In genomic region chr13:95354156-95354555, GRCh38 we compare ENCODE assay signal across 26 cellular contexts.
"Had no signal": no experiment of that assay in that cellular context is flagged by ENCODE, and none has a peak within 500 bp of the region (broad histone marks: within the 10 kb centered on the region; RNA-seq: fewer than 3 reads in every experiment).

No MANE protein-coding gene starts in this region.

- H3K27ac Mint-ChIP-seq: activated CD8-positive, alpha-beta memory T cell treated with anti-CD3 and anti-CD28 coated beads, Interleukin-2, amount 10 ng/mL, durations not matched to agents 7 days and 5 days; activated naive CD4-positive, alpha-beta T cell treated with anti-CD3 and anti-CD28 coated beads, Interleukin-2, amount 50 U/mL, for 24 hours; activated naive CD8-positive, alpha-beta T cell treated with anti-CD3 and anti-CD28 coated beads, Interleukin-2, amount 50 U/mL, for 24 hours; activated T-cell treated with anti-CD3 and anti-CD28 coated beads, Interleukin-2, amount 50 U/mL, for 24 hours; activated T-helper 1 cell treated with anti-CD3 and anti-CD28 coated beads, Interleukin-12 subunit alpha, Interleukin-12 subunit beta, Interleukin-2, Interleukin-4 antibody, amounts not matched to agents 30 ng/mL and 10 ng/mL and 1 ng/mL, durations not matched to agents 14 hours and 24 hours and 36 hours; IgD-negative memory B cell; WTC11 had no signal

- H3K36me3 Mint-ChIP-seq: activated CD8-positive, alpha-beta memory T cell treated with anti-CD3 and anti-CD28 coated beads, Interleukin-2, amount 10 ng/mL, durations not matched to agents 7 days and 5 days; activated naive CD4-positive, alpha-beta T cell treated with anti-CD3 and anti-CD28 coated beads, Interleukin-2, amount 50 U/mL, for 24 hours; IgD-negative memory B cell; WTC11 had no signal

- DNase-seq: activated CD4-positive, alpha-beta T cell treated with anti-CD3 and anti-CD28 coated beads for 48 hours; activated CD4-positive, alpha-beta T cell treated with anti-CD3 and anti-CD28 coated beads, Interleukin-2, amount 50 U/mL, for 48 hours; activated CD4-positive, CD25-positive, alpha-beta regulatory T cell treated with anti-CD3 and anti-CD28 coated beads, Interleukin-2, amount 50 U/mL, for 72 hours; activated CD8-positive, alpha-beta memory T cell treated with anti-CD3 and anti-CD28 coated beads, Interleukin-2, amount 10 ng/mL, durations not matched to agents 7 days and 5 days; activated effector memory CD4-positive, alpha-beta T cell treated with Interleukin-2 at 50 U/mL for 16 hours; activated naive CD4-positive, alpha-beta T cell; activated naive CD8-positive, alpha-beta T cell treated with anti-CD3 and anti-CD28 coated beads, Interleukin-2, amount 50 U/mL, for 24 hours; activated T-cell treated with anti-CD3 and anti-CD28 coated beads, Interleukin-2, amount 50 U/mL, for 24 hours; amniotic stem cell; MM.1S; NCI-H1105 treated with DMSO at 0.1 percent for 48 hours; NCI-H1436 treated with DMSO at 0.1 percent for 48 hours; NCI-H187 treated with DMSO at 0.1 percent for 48 hours; NCI-H2081 treated with DMSO at 0.1 percent for 48 hours; NCI-H446; NCI-H524; PC-3; SHP77; SW 1271 had no signal

- H3K9me3 Mint-ChIP-seq: activated naive CD4-positive, alpha-beta T cell treated with anti-CD3 and anti-CD28 coated beads, Interleukin-2, amount 50 U/mL, for 24 hours; activated naive CD8-positive, alpha-beta T cell treated with anti-CD3 and anti-CD28 coated beads, Interleukin-2, amount 50 U/mL, for 24 hours; activated T-cell treated with anti-CD3 and anti-CD28 coated beads, Interleukin-2, amount 50 U/mL, for 24 hours; activated T-helper 1 cell treated with anti-CD3 and anti-CD28 coated beads, Interleukin-12 subunit alpha, Interleukin-12 subunit beta, Interleukin-2, Interleukin-4 antibody, amounts not matched to agents 30 ng/mL and 10 ng/mL and 1 ng/mL, durations not matched to agents 14 hours and 24 hours and 36 hours had no signal

- H3K27me3 Mint-ChIP-seq: activated CD8-positive, alpha-beta memory T cell treated with anti-CD3 and anti-CD28 coated beads, Interleukin-2, amount 10 ng/mL, durations not matched to agents 7 days and 5 days; activated naive CD4-positive, alpha-beta T cell treated with anti-CD3 and anti-CD28 coated beads, Interleukin-2, amount 50 U/mL, for 24 hours had no signal

- H3K36me3 ChIP-seq: ascending aorta, SJSA1 had no signal

- H3K27me3 ChIP-seq: ascending aorta, body of pancreas, SJSA1 had no signal

- H3K4me1 Mint-ChIP-seq: activated CD8-positive, alpha-beta memory T cell treated with anti-CD3 and anti-CD28 coated beads, Interleukin-2, amount 10 ng/mL, durations not matched to agents 7 days and 5 days; activated naive CD4-positive, alpha-beta T cell treated with anti-CD3 and anti-CD28 coated beads, Interleukin-2, amount 50 U/mL, for 24 hours; activated naive CD8-positive, alpha-beta T cell treated with anti-CD3 and anti-CD28 coated beads, Interleukin-2, amount 50 U/mL, for 24 hours; IgD-negative memory B cell had no signal

- H3K4me1 ChIP-seq: ascending aorta had no signal

- H3K9me3 ChIP-seq: ascending aorta, body of pancreas, SJSA1 had no signal

- H3K4me3 ChIP-seq: ascending aorta, body of pancreas, SJSA1 had no signal

- H3K4me3 Mint-ChIP-seq: activated CD8-positive, alpha-beta memory T cell treated with anti-CD3 and anti-CD28 coated beads, Interleukin-2, amount 10 ng/mL, durations not matched to agents 7 days and 5 days; activated naive CD4-positive, alpha-beta T cell treated with anti-CD3 and anti-CD28 coated beads, Interleukin-2, amount 50 U/mL, for 24 hours; activated naive CD8-positive, alpha-beta T cell treated with anti-CD3 and anti-CD28 coated beads, Interleukin-2, amount 50 U/mL, for 24 hours; activated T-cell treated with anti-CD3 and anti-CD28 coated beads, Interleukin-2, amount 50 U/mL, for 24 hours; activated T-helper 1 cell treated with anti-CD3 and anti-CD28 coated beads, Interleukin-12 subunit alpha, Interleukin-12 subunit beta, Interleukin-2, Interleukin-4 antibody, amounts not matched to agents 30 ng/mL and 10 ng/mL and 1 ng/mL, durations not matched to agents 14 hours and 24 hours and 36 hours; IgD-negative memory B cell; WTC11 had no signal

- H3K27ac ChIP-seq: ascending aorta, body of pancreas, SJSA1 had no signal
